In the genomic region with DNA sequence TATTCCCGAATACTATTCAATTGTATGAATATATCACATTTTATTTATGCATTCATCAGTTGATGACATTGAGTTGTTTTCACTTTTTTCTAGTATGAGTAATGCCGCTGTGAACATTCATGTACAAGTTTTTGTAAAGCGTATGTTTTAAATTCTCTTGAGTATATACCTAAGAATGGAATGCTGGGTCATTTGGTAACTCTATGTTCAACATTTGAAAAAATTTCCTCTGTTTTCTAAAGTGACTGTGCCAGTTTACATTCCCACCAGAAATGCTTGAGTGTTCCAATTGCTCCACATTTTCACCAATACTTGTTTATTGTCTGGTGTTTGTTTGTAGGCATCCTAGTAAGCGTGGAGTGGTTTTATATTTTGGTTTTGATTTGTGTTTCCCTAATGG, we compare ENCODE assay signal across 34 cellular contexts.
"Had no signal": no experiment of that assay in that cellular context is flagged by ENCODE, and none has a peak within 500 bp of the region (broad histone marks: within the 10 kb centered on the region; RNA-seq: fewer than 3 reads in every experiment).

No MANE protein-coding gene starts in this region.

- DNase-seq: activated B cell treated with CpG ODN at 0.5 μM for 24 hours; activated CD4-positive, alpha-beta memory T cell treated with anti-CD3 and anti-CD28 coated beads for 36 hours; activated CD4-positive, alpha-beta T cell treated with anti-CD3 and anti-CD28 coated beads for 4 hours; activated CD4-positive, alpha-beta T cell treated with anti-CD3 and anti-CD28 coated beads, Interleukin-2, amount 50 U/mL, for 1 hour; activated CD4-positive, CD25-positive, alpha-beta regulatory T cell treated with anti-CD3 and anti-CD28 coated beads, Interleukin-2, amount 50 U/mL, for 72 hours; activated CD8-positive, alpha-beta memory T cell treated with anti-CD3 and anti-CD28 coated beads, Interleukin-2, amount 50 U/mL, for 4 hours; activated gamma-delta T cell treated with Interleukin-2 at 50 U/mL for 16 hours; activated naive CD4-positive, alpha-beta T cell treated with anti-CD3 and anti-CD28 coated beads for 36 hours; activated T-cell treated with anti-CD3 and anti-CD28 coated beads for 4 hours; activated T-cell treated with anti-CD3 and anti-CD28 coated beads, Interleukin-2, amount 50 U/mL, for 4 hours; anterior cingulate cortex; central memory CD4-positive, alpha-beta T cell; Kasumi-1; KG1; MM.1S; MV-4-11; NCI-H1092; NCI-H1436 treated with DMSO at 0.1 percent for 48 hours; NCI-H1694 treated with DMSO at 0.1 percent for 48 hours; NCI-H2029 treated with DMSO at 0.1 percent for 48 hours; NCI-H226; NCI-H524; NCI-H69; NCI-H82; SIG-M5; SW 1271; T-helper 1 cell; T-helper 2 cell; T-helper 9 cell had no signal

- H3K36me3 Mint-ChIP-seq: activated CD4-positive, alpha-beta memory T cell treated with anti-CD3 and anti-CD28 coated beads for 36 hours; activated naive CD4-positive, alpha-beta T cell treated with anti-CD3 and anti-CD28 coated beads, Interleukin-2, amount 50 U/mL, for 72 hours; brain had no signal

- H3K27me3 Mint-ChIP-seq: activated B cell treated with CpG ODN at 0.5 μM for 24 hours; activated CD4-positive, alpha-beta memory T cell treated with anti-CD3 and anti-CD28 coated beads for 36 hours; brain had no signal

- H3K27ac ChIP-seq: VCaP had no signal

- H3K4me3 Mint-ChIP-seq: activated B cell treated with CpG ODN at 0.5 μM for 24 hours; activated CD4-positive, alpha-beta memory T cell treated with anti-CD3 and anti-CD28 coated beads for 36 hours; activated naive CD4-positive, alpha-beta T cell treated with anti-CD3 and anti-CD28 coated beads for 36 hours; activated T-cell treated with anti-CD3 and anti-CD28 coated beads, Interleukin-2, amount 50 U/mL, for 4 hours; activated T-helper 1 cell treated with anti-CD3 and anti-CD28 coated beads, Interleukin-12 subunit alpha, Interleukin-12 subunit beta, Interleukin-2, Interleukin-4 antibody, amounts not matched to agents 30 ng/mL and 10 ng/mL and 1 ng/mL, durations not matched to agents 14 hours and 24 hours and 36 hours; brain had no signal

- ATAC-seq: activated naive CD4-positive, alpha-beta T cell treated with anti-CD3 and anti-CD28 coated beads, Interleukin-2, amount 50 U/mL, for 72 hours; activated T-cell treated with anti-CD3 and anti-CD28 coated beads, Interleukin-2, amount 50 U/mL, for 4 hours; Panc1 had no signal

- H3K4me1 Mint-ChIP-seq: activated B cell treated with CpG ODN at 0.5 μM for 24 hours, brain had no signal

- H3K27ac Mint-ChIP-seq: activated B cell treated with CpG ODN at 0.5 μM for 24 hours; activated CD4-positive, alpha-beta memory T cell treated with anti-CD3 and anti-CD28 coated beads for 36 hours; activated naive CD4-positive, alpha-beta T cell treated with anti-CD3 and anti-CD28 coated beads for 36 hours; activated naive CD4-positive, alpha-beta T cell treated with anti-CD3 and anti-CD28 coated beads, Interleukin-2, amount 50 U/mL, for 72 hours; activated T-helper 1 cell treated with anti-CD3 and anti-CD28 coated beads, Interleukin-12 subunit alpha, Interleukin-12 subunit beta, Interleukin-2, Interleukin-4 antibody, amounts not matched to agents 30 ng/mL and 10 ng/mL and 1 ng/mL, durations not matched to agents 14 hours and 24 hours and 36 hours had no signal

- H3K9me3 Mint-ChIP-seq: activated B cell treated with CpG ODN at 0.5 μM for 24 hours; activated naive CD4-positive, alpha-beta T cell treated with anti-CD3 and anti-CD28 coated beads for 36 hours; activated T-helper 1 cell treated with anti-CD3 and anti-CD28 coated beads, Interleukin-12 subunit alpha, Interleukin-12 subunit beta, Interleukin-2, Interleukin-4 antibody, amounts not matched to agents 30 ng/mL and 10 ng/mL and 1 ng/mL, durations not matched to agents 14 hours and 24 hours and 36 hours; brain had no signal
